ENCODE assay signal across 8 cellular contexts in genomic region chr1:15152318-15153183, GRCh38. TPM values are rescaled to one million over a fixed set of nuclear protein-coding genes. Genes with fewer than 3 reads are reported as not detected.
DNase-seq lines count a peak whose midpoint lies in the region; TF ChIP-seq lines count a peak whose summit lies in the region.

No MANE protein-coding gene starts in this region.

- peak; percentile 79 for TF ChIP-seq CTCF in epithelial cell of esophagus (IDR thresholded peaks at IDR 0.05; ENCODE audit: insufficient read depth, low read depth, low read length, missing control alignments)

- DNase-seq in NCI-H1436 (lab: John Stamatoyannopoulos, UW): peak; percentile 37
- no peak for DNase-seq in NCI-H1436 treated with DMSO at 0.1 percent for 48 hours (lab: John Stamatoyannopoulos, UW)
- peak; percentile 83 for DNase-seq in NCI-H1105 treated with DMSO at 0.1 percent for 48 hours (lab: John Stamatoyannopoulos, UW)
- peak; percentile 68 for DNase-seq in T1000 (lab: John Stamatoyannopoulos, UW)
- peak; percentile 94 for DNase-seq in epithelial cell of esophagus (ENCODE audit: low read depth)
- peak; percentile 87 to 93 for DNase-seq in lung microvascular endothelial cell (ENCODE audit: low read depth in 2 of 2)
- DNase-seq in substantia nigra (lab: John Stamatoyannopoulos, UW): peak in 45 of 49 donors; percentile 5 to 82 (median 65)
- no peak for DNase-seq in central memory CD4-positive, alpha-beta T cell

- peak overlapping the region; percentile 66 for H3K4me3 ChIP-seq in epithelial cell of esophagus (ENCODE audit: low read length)

- peak overlapping the region; percentile 45 for H3K27ac ChIP-seq in substantia nigra (ENCODE audit: low read depth, low read length, poor library complexity, severe bottlenecking)

RNA-seq across cellular contexts. Expression of gene TMEM51, which starts 1.0 kb away (rescaled TPM):
- total RNA-seq in lung microvascular endothelial cell: 5.9 and 9.3 TPM in 2 replicates

Comparison
In these comparisons a context has a peak if more than half of its experiments do, and no peak if none do; other contexts are left out.
1. DNase-seq: peak in NCI-H1436 (single experiment), NCI-H1105 treated with DMSO at 0.1 percent for 48 hours (single experiment), T1000 (single experiment), epithelial cell of esophagus (single experiment), lung microvascular endothelial cell (2 of 2) and substantia nigra (45 of 49); none in NCI-H1436 treated with DMSO at 0.1 percent for 48 hours (single experiment) and central memory CD4-positive, alpha-beta T cell (single experiment).